ENCODE assay signal across 9 cellular contexts in the genomic region with DNA sequence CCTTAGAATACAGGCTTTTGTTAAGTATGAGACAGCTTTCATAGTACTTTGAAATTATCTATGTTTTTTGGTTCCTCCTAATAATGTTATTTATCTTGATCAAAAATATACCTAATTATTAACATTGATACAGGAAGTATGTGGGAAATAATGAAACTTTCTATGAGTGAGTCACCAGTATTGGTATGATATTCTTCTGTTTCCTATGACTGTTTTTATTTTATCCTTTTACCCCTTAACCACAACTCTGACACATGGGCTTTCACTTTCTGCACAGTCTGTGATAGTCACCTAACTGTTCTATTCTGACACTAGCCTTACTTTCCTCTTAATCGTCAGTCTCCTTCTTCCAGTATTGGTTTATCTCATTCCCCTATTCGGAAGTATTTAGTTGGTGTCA. TPM values are rescaled to one million over a fixed set of nuclear protein-coding genes. Genes with fewer than 3 reads are reported as not detected.
A peak's percentile ranks its signal among the peaks of the same experiment; 100 is the strongest.
DNase-seq lines count a peak whose midpoint lies in the region; ATAC-seq and TF ChIP-seq lines count a peak whose summit lies in the region.
"Had no signal": no experiment of that assay in that cellular context is flagged by ENCODE, and none has a peak within 500 bp of the region (broad histone marks: within the 10 kb centered on the region; RNA-seq: fewer than 3 reads in every experiment).

No MANE protein-coding gene starts in this region.

- H3K4me3 ChIP-seq in fibroblast of the aortic adventitia (ENCODE audit: low read depth, low read length) (no peak overlapping the region), mesendoderm (ENCODE audit: low read length) (no peak overlapping the region), vagina (no peak overlapping the region)

- peak; percentile 52 for ATAC-seq in HG02884 (IDR thresholded peaks at IDR 0.05; ENCODE audit: unreplicated experiment)

- no peak overlapping the region for H2BK120ac ChIP-seq in mesendoderm (ENCODE audit: low read depth, low read length)

- H3K27me3 ChIP-seq in mesendoderm (ENCODE audit: insufficient read depth, low read length, poor library complexity), result no peaks in the 10 kb centered on the region
- H3K27me3 ChIP-seq in vagina, result no peaks in the 10 kb centered on the region

- H3K27ac ChIP-seq in mesendoderm (ENCODE audit: low read depth, low read length), result no peak overlapping the region
- H3K27ac ChIP-seq in vagina, result no peak overlapping the region
- H3K27ac ChIP-seq: VCaP had no signal

- no CpG with 5 or more reads among the region's 2 CpGs for WGBS in mesendoderm (ENCODE audit: extremely low coverage, insufficient coverage, low lambda C conversion rate)

- no peaks in the 10 kb centered on the region for H3K9me3 ChIP-seq in vagina

- no peak overlapping the region for H4K5ac ChIP-seq in mesendoderm (ENCODE audit: low read length)

- H4K8ac ChIP-seq in mesendoderm (ENCODE audit: low read depth, low read length), result no peak overlapping the region

- peak; percentile 23 to 42 for DNase-seq in activated CD4-positive, alpha-beta T cell treated with anti-CD3 and anti-CD28 coated beads for 4 hours
- no peak for DNase-seq in activated CD4-positive, alpha-beta T cell treated with anti-CD3 and anti-CD28 coated beads, Interleukin-2, amount 50 U/mL, for 1 hour
- DNase-seq in RKO (ENCODE audit: low spot score) (peak; percentile 64), fibroblast of the aortic adventitia (ENCODE audit: low read depth) (peak; percentile 29), NCI-H1092 treated with DMSO at 0.1 percent for 48 hours (lab: John Stamatoyannopoulos, UW) (no peak), mesendoderm (no peak), vagina (ENCODE audit: extremely low spot score in 2 of 2) (no peak)

- no peak for TF ChIP-seq POLR2A in vagina (IDR thresholded peaks at IDR 0.05)

- intact Hi-C loops in vagina (cut with DNase I), result no loop called here

- H3K4me1 ChIP-seq in mesendoderm (ENCODE audit: control insufficient read depth, low read depth, low read length) (no peaks in the 10 kb centered on the region), vagina (peaks cover 12% of the 10 kb centered on the region)

- H3K36me3 ChIP-seq in mesendoderm (ENCODE audit: control insufficient read depth, insufficient read depth, low read length), result no peaks in the 10 kb centered on the region
- peaks cover 0 to 12% of the 10 kb centered on the region in 2 donors for H3K36me3 ChIP-seq in vagina

- H3K23ac ChIP-seq in mesendoderm (ENCODE audit: low read length), result no peak overlapping the region

- no peak overlapping the region for H2BK5ac ChIP-seq in mesendoderm (ENCODE audit: low read length)

- no peak overlapping the region for H3K56ac ChIP-seq in mesendoderm (ENCODE audit: low read length)

- peaks cover 3% of the 10 kb centered on the region for H3K79me1 ChIP-seq in mesendoderm (ENCODE audit: low read length)

- H2BK15ac ChIP-seq in mesendoderm (replicated peaks; ENCODE audit: low read depth), result no peak overlapping the region

- H3K4me2 ChIP-seq in mesendoderm (ENCODE audit: low read length), result no peak overlapping the region

- no peak overlapping the region for H3K9ac ChIP-seq in mesendoderm (ENCODE audit: low read length)

- no peak overlapping the region for H3K4ac ChIP-seq in mesendoderm (ENCODE audit: low read depth, low read length)

- no peak for TF ChIP-seq CTCF in fibroblast of the aortic adventitia (IDR thresholded peaks at IDR 0.05; ENCODE audit: insufficient read depth, low read length)
- no peak for TF ChIP-seq CTCF in vagina (IDR thresholded peaks at IDR 0.05)

- no peak overlapping the region for H2AK5ac ChIP-seq in mesendoderm (ENCODE audit: low read length)

- H3K18ac ChIP-seq in mesendoderm (ENCODE audit: low read length), result no peak overlapping the region

- peaks cover 10% of the 10 kb centered on the region for H3K79me2 ChIP-seq in mesendoderm (ENCODE audit: control insufficient read depth, insufficient read depth, low read length)

RNA-seq across cellular contexts. Expression of gene THAP9, which starts 4.7 kb away (rescaled TPM):
- total RNA-seq in fibroblast of the aortic adventitia (ENCODE audit: low replicate concordance) (2.9 and 7.1 TPM in 2 replicates), vagina (4.2 TPM)
- polyA plus RNA-seq in mesendoderm (2013, experiment 1 of 2), result 8.1 TPM
- 7.2 TPM for polyA plus RNA-seq in mesendoderm (2013, experiment 2 of 2)

RNA-seq across cellular contexts. Expression of gene SEC31A, which starts 14.3 kb away (rescaled TPM):
- total RNA-seq in fibroblast of the aortic adventitia (ENCODE audit: low replicate concordance), result 392 and 400 TPM in 2 replicates
- 117 TPM for polyA plus RNA-seq in mesendoderm (2013, experiment 1 of 2)
- polyA plus RNA-seq in mesendoderm (2013, experiment 2 of 2), result 117 TPM
- 133 TPM for total RNA-seq in vagina

Comparison
In these comparisons a context has a peak if more than half of its experiments do, and no peak if none do; other contexts are left out.
1. DNase-seq: peak in activated CD4-positive, alpha-beta T cell treated with anti-CD3 and anti-CD28 coated beads for 4 hours (2 of 2), RKO (single experiment) and fibroblast of the aortic adventitia (single experiment); none in activated CD4-positive, alpha-beta T cell treated with anti-CD3 and anti-CD28 coated beads, Interleukin-2, amount 50 U/mL, for 1 hour (single experiment), NCI-H1092 treated with DMSO at 0.1 percent for 48 hours (single experiment), mesendoderm (single experiment) and vagina (0 of 2).